Comparison of ENCODE assay signal across 8 cellular contexts in genomic region chr2:95043300-95043786, GRCh38. TPM values are rescaled to one million over a fixed set of nuclear protein-coding genes. Genes with fewer than 3 reads are reported as not detected.
DNase-seq lines count a peak whose midpoint lies in the region; ATAC-seq lines count a peak whose summit lies in the region.

No MANE protein-coding gene starts in this region.

- ATAC-seq in GM18502 (IDR thresholded peaks at IDR 0.05; ENCODE audit: poor library complexity, unreplicated experiment), result peak; percentile 63
- peak; percentile 61 for ATAC-seq in HG03432 (IDR thresholded peaks at IDR 0.05; ENCODE audit: unreplicated experiment)
- ATAC-seq in activated naive CD4-positive, alpha-beta T cell treated with anti-CD3 and anti-CD28 coated beads, Interleukin-2, amount 50 U/mL, for 72 hours, result peak; percentile 63 to 73
- peak; percentile 98 for ATAC-seq in left ventricle myocardium superior
- peak; percentile 49 for ATAC-seq in stimulated activated effector memory CD8-positive, alpha-beta T cell treated with anti-CD3 and anti-CD28 coated beads, Interleukin-12 subunit alpha, Interleukin-12 subunit beta, amount 100 ng/mL, for 72 hours
- ATAC-seq in GM19455 (IDR thresholded peaks at IDR 0.05; ENCODE audit: unreplicated experiment), result no peak
- ATAC-seq in GM19395 (IDR thresholded peaks at IDR 0.05; ENCODE audit: unreplicated experiment), result no peak

- H3K27ac Mint-ChIP-seq in activated naive CD4-positive, alpha-beta T cell treated with anti-CD3 and anti-CD28 coated beads, Interleukin-2, amount 50 U/mL, for 72 hours, result peak overlapping the region in 1 of 2 donors; percentile 24
- H3K27ac Mint-ChIP-seq in stimulated activated effector memory CD8-positive, alpha-beta T cell treated with anti-CD3 and anti-CD28 coated beads, Interleukin-12 subunit alpha, Interleukin-12 subunit beta, amount 100 ng/mL, for 72 hours, result no peak overlapping the region

- peak in 1 of 2 donors; percentile 40 for DNase-seq in activated naive CD4-positive, alpha-beta T cell treated with anti-CD3 and anti-CD28 coated beads, Interleukin-2, amount 50 U/mL, for 72 hours (ENCODE audit: low spot score in 2 of 2)
- DNase-seq in left ventricle myocardium superior, result peak; percentile 94
- DNase-seq in stimulated activated effector memory CD8-positive, alpha-beta T cell treated with anti-CD3 and anti-CD28 coated beads, Interleukin-12 subunit alpha, Interleukin-12 subunit beta, amount 100 ng/mL, for 72 hours (ENCODE audit: low spot score in 2 of 2), result no peak
- no peak for DNase-seq in stimulated activated CD4-positive, alpha-beta T cell treated with anti-CD3 and anti-CD28 coated beads, Interleukin-4, amount 100 ng/mL, for 4 hours

- H3K4me3 Mint-ChIP-seq in stimulated activated effector memory CD8-positive, alpha-beta T cell treated with anti-CD3 and anti-CD28 coated beads, Interleukin-12 subunit alpha, Interleukin-12 subunit beta, amount 100 ng/mL, for 72 hours, result peak overlapping the region; percentile 7

- intact Hi-C loops in left ventricle myocardium superior (cut with micrococcal nuclease), result no loop called here

- peaks cover 5 to 9% of the 10 kb centered on the region in 2 donors for H3K9me3 Mint-ChIP-seq in activated naive CD4-positive, alpha-beta T cell treated with anti-CD3 and anti-CD28 coated beads, Interleukin-2, amount 50 U/mL, for 72 hours
- H3K9me3 Mint-ChIP-seq in stimulated activated effector memory CD8-positive, alpha-beta T cell treated with anti-CD3 and anti-CD28 coated beads, Interleukin-12 subunit alpha, Interleukin-12 subunit beta, amount 100 ng/mL, for 72 hours, result peaks cover 11% of the 10 kb centered on the region

- H3K36me3 Mint-ChIP-seq in activated naive CD4-positive, alpha-beta T cell treated with anti-CD3 and anti-CD28 coated beads, Interleukin-2, amount 50 U/mL, for 72 hours, result peaks cover 5 to 10% of the 10 kb centered on the region in 2 donors
- H3K36me3 Mint-ChIP-seq in stimulated activated effector memory CD8-positive, alpha-beta T cell treated with anti-CD3 and anti-CD28 coated beads, Interleukin-12 subunit alpha, Interleukin-12 subunit beta, amount 100 ng/mL, for 72 hours, result no peaks in the 10 kb centered on the region

- H3K4me1 Mint-ChIP-seq in stimulated activated effector memory CD8-positive, alpha-beta T cell treated with anti-CD3 and anti-CD28 coated beads, Interleukin-12 subunit alpha, Interleukin-12 subunit beta, amount 100 ng/mL, for 72 hours, result peaks cover 26% of the 10 kb centered on the region

RNA-seq across cellular contexts. Expression of gene MAL, which starts 17.8 kb away (rescaled TPM):
- 10 to 100 TPM; 26.3 to 62.8 TPM for total RNA-seq in activated naive CD4-positive, alpha-beta T cell treated with anti-CD3 and anti-CD28 coated beads, Interleukin-2, amount 50 U/mL, for 72 hours
- total RNA-seq in left ventricle myocardium superior, result 3.9 TPM

Comparison
In these comparisons a context has a peak if more than half of its experiments do, and no peak if none do; other contexts are left out.
1. ATAC-seq: peak in GM18502 (single experiment), HG03432 (single experiment), activated naive CD4-positive, alpha-beta T cell treated with anti-CD3 and anti-CD28 coated beads, Interleukin-2, amount 50 U/mL, for 72 hours (2 of 2), left ventricle myocardium superior (single experiment) and stimulated activated effector memory CD8-positive, alpha-beta T cell treated with anti-CD3 and anti-CD28 coated beads, Interleukin-12 subunit alpha, Interleukin-12 subunit beta, amount 100 ng/mL, for 72 hours (single experiment); none in GM19455 (single experiment) and GM19395 (single experiment).